Comparison of ENCODE assay signal across 8 cellular contexts in the genomic region with DNA sequence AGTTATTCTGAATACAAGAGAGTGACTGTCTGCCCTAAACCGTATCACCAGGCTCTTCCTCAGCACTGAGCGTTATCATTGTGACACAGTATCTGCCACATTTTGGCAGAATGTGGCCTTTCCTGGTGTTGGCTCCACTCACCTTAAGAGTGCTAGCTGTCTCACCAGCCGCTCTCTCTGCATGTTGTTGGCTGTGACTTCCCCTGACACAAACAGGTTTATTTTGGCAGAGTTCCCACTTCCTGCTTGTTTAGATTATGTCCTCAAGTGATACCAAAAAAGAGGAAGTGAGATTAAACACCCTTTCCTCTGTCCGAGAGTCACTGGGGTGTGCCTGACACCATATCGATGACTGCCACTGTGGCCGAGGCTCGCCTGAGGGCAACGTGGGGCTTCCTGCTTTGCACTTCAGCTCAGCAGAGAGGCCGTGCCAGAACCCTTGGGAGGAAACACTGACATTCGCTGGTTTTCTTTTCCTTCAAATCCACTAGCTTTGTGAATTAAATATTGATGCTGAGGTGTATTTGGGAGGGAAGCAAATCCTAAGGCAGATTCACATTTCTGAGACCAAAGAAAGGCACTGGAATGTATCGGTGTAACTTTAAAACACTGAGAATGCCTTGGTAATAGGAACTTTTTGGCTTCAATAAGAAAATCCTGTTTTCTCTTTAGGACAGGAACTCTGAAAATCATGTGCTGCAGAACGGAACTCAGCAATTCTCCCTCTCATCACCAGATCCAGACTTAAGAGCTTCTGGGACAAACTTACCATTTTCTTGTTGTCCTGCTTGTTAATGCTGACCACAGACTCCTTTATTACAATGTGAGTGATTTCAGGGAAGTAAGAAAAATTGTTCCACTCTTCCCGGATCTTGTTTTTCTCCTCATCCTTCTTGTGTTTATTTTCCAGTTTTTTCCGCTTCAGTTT.
DNase-seq lines count a peak whose midpoint lies in the region; ATAC-seq and TF ChIP-seq lines count a peak whose summit lies in the region.

No MANE protein-coding gene starts in this region.

- H2AK5ac ChIP-seq in mesenchymal stem cell (ENCODE audit: low read length, severe bottlenecking) = no peak overlapping the region

- H3K4me2 ChIP-seq in mesenchymal stem cell (ENCODE audit: low read length, poor library complexity, severe bottlenecking) = no peak overlapping the region

- H3K27me3 ChIP-seq in mesenchymal stem cell (ENCODE audit: control insufficient read depth in 1 of 2, insufficient read depth in 1 of 2, low read length in 2 of 2) (no peaks in the 10 kb centered on the region), testis (no peaks in the 10 kb centered on the region)

- no peak overlapping the region for H4K91ac ChIP-seq in mesenchymal stem cell (ENCODE audit: low read length)

- no peak overlapping the region for H2BK15ac ChIP-seq in mesenchymal stem cell (ENCODE audit: low read depth, poor library complexity, severe bottlenecking)

- no peak for DNase-seq in activated CD4-positive, CD25-positive, alpha-beta regulatory T cell treated with anti-CD3 and anti-CD28 coated beads, Interleukin-2, amount 50 U/mL, for 72 hours
- DNase-seq in RPMI8226 (peak; percentile 99), mesenchymal stem cell (peak; percentile 16), testis (peak; percentile 27), HuH-7 (ENCODE audit: low spot score) (no peak)
- DNase-seq in activated naive CD8-positive, alpha-beta T cell treated with anti-CD3 and anti-CD28 coated beads, Interleukin-2, amount 50 U/mL, for 24 hours = peak; percentile 54

- no peak overlapping the region for H4K8ac ChIP-seq in mesenchymal stem cell (ENCODE audit: low read length)

- no peak overlapping the region for H2BK5ac ChIP-seq in mesenchymal stem cell (ENCODE audit: low read depth, low read length, poor library complexity, severe bottlenecking)

- WGBS in mesenchymal stem cell = 71% methylated on average over 12 of the region's 14 CpGs
- 79 to 80% methylated on average over 14 of the region's 14 CpGs for WGBS in testis, 2 donors

- no peaks in the 10 kb centered on the region for H3K9me3 Mint-ChIP-seq in activated naive CD8-positive, alpha-beta T cell treated with anti-CD3 and anti-CD28 coated beads, Interleukin-2, amount 50 U/mL, for 24 hours

- H3K27ac ChIP-seq in mesenchymal stem cell (ENCODE audit: low read length, poor library complexity, severe bottlenecking) = no peak overlapping the region
- H3K27ac ChIP-seq in testis = peak overlapping the region in 1 of 2 donors; percentile 15

- H3K79me1 ChIP-seq in mesenchymal stem cell (replicated peaks; ENCODE audit: low read length, poor library complexity, severe bottlenecking) = peaks cover 7% of the 10 kb centered on the region

- no peak overlapping the region for H3K23ac ChIP-seq in mesenchymal stem cell (ENCODE audit: low read length in 2 of 2)

- no peak overlapping the region for H3K4me3 Mint-ChIP-seq in activated naive CD8-positive, alpha-beta T cell treated with anti-CD3 and anti-CD28 coated beads, Interleukin-2, amount 50 U/mL, for 24 hours

- peaks cover 1% of the 10 kb centered on the region for H3K4me1 ChIP-seq in mesenchymal stem cell (ENCODE audit: control insufficient read depth, insufficient read depth, low read depth, low read length)
- H3K4me1 ChIP-seq in testis = no peaks in the 10 kb centered on the region

- intact Hi-C loops in testis (cut with DNase I; ENCODE audit: low total_unique reads) = no loop called here

- no peak overlapping the region for H2BK12ac ChIP-seq in mesenchymal stem cell (ENCODE audit: low read length in 2 of 2)

- H3K4me1 Mint-ChIP-seq in activated naive CD8-positive, alpha-beta T cell treated with anti-CD3 and anti-CD28 coated beads, Interleukin-2, amount 50 U/mL, for 24 hours = peaks cover 29% of the 10 kb centered on the region

- no peak overlapping the region for H3K4ac ChIP-seq in mesenchymal stem cell (ENCODE audit: low read depth in 1 of 2, low read length in 2 of 2)

- no peak overlapping the region for H3K18ac ChIP-seq in mesenchymal stem cell (ENCODE audit: low read depth in 1 of 2, low read length in 2 of 2)

- H2BK120ac ChIP-seq in mesenchymal stem cell (ENCODE audit: low read depth, low read length) = no peak overlapping the region

- no peak overlapping the region for H2AFZ ChIP-seq in mesenchymal stem cell (ENCODE audit: low read depth, low read length)

- H3K9ac ChIP-seq in mesenchymal stem cell (ENCODE audit: low read length) = no peak overlapping the region

- no peaks in the 10 kb centered on the region for H3K27me3 Mint-ChIP-seq in activated naive CD8-positive, alpha-beta T cell treated with anti-CD3 and anti-CD28 coated beads, Interleukin-2, amount 50 U/mL, for 24 hours

- H3K4me3 ChIP-seq in mesenchymal stem cell (ENCODE audit: insufficient read depth in 1 of 2, low read depth in 1 of 2, low read length in 2 of 2) (no peak overlapping the region), testis (no peak overlapping the region)

- no peak overlapping the region for H3K14ac ChIP-seq in mesenchymal stem cell (ENCODE audit: low read length in 2 of 2)

- peak overlapping the region; percentile 49 for H3K27ac Mint-ChIP-seq in activated naive CD8-positive, alpha-beta T cell treated with anti-CD3 and anti-CD28 coated beads, Interleukin-2, amount 50 U/mL, for 24 hours

- H3K36me3 Mint-ChIP-seq in activated naive CD8-positive, alpha-beta T cell treated with anti-CD3 and anti-CD28 coated beads, Interleukin-2, amount 50 U/mL, for 24 hours (ENCODE audit: low read depth) = peaks cover 42% of the 10 kb centered on the region

- TF ChIP-seq POLR2A in testis (IDR thresholded peaks at IDR 0.05) = no peak

- no peak for TF ChIP-seq CTCF in testis (IDR thresholded peaks at IDR 0.05)

- H3K36me3 ChIP-seq in mesenchymal stem cell (ENCODE audit: control insufficient read depth in 1 of 2, insufficient read depth in 2 of 2, low read depth in 1 of 2, low read length in 2 of 2) (peaks cover 28 to 89% of the 10 kb centered on the region in 2 experiments), testis (ENCODE audit: low read depth, missing control alignments) (no peaks in the 10 kb centered on the region)

- H3K9me3 ChIP-seq in mesenchymal stem cell (ENCODE audit: control insufficient read depth, low read length) (no peaks in the 10 kb centered on the region), testis (no peaks in the 10 kb centered on the region)

- peak; percentile 60 to 79 for ATAC-seq in activated CD4-positive, CD25-positive, alpha-beta regulatory T cell treated with anti-CD3 and anti-CD28 coated beads, Interleukin-2, amount 50 U/mL, for 24 hours
- ATAC-seq in HG03097 (IDR thresholded peaks at IDR 0.05; ENCODE audit: low FRiP score, unreplicated experiment) = peak; percentile 99
- peak; percentile 88 for ATAC-seq in activated naive CD8-positive, alpha-beta T cell treated with anti-CD3 and anti-CD28 coated beads, Interleukin-2, amount 50 U/mL, for 24 hours

Comparison
In these comparisons a context has a peak if more than half of its experiments do, and no peak if none do; other contexts are left out.
1. DNase-seq: peak in RPMI8226 (single experiment), activated naive CD8-positive, alpha-beta T cell treated with anti-CD3 and anti-CD28 coated beads, Interleukin-2, amount 50 U/mL, for 24 hours (single experiment), mesenchymal stem cell (single experiment) and testis (single experiment); none in activated CD4-positive, CD25-positive, alpha-beta regulatory T cell treated with anti-CD3 and anti-CD28 coated beads, Interleukin-2, amount 50 U/mL, for 72 hours (single experiment) and HuH-7 (single experiment).
2. Peak in every context shown above with its lines, with median percentiles within 50 percentile points of each other: ATAC-seq.